11 cellular contexts compared by ENCODE assay signal in the genomic region with DNA sequence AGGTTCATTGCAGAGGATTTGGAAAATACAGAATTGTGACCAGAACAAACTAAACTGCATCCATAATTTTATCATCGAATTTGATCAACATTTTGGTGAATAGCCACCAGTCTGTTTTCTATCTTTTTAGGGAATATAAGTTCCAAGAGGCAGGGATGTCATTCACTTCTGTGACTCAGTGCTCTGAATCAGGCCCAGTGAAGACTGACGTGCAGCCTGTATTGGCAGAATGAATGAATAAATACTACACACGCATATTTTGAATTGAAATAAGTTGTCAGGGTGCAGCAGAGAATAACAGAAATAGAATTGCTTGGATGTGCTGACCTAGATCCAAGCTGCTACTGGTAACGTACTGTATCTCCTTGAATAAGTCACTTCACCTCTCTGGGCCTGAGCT. TPM values are rescaled to one million over a fixed set of nuclear protein-coding genes. Genes with fewer than 3 reads are reported as not detected.
DNase-seq lines count a peak whose midpoint lies in the region; ATAC-seq and TF ChIP-seq lines count a peak whose summit lies in the region.
"Had no signal": no experiment of that assay in that cellular context is flagged by ENCODE, and none has a peak within 500 bp of the region (broad histone marks: within the 10 kb centered on the region; RNA-seq: fewer than 3 reads in every experiment).

No MANE protein-coding gene starts in this region.

- peak overlapping the region in 2 of 3 donors; percentile 38 to 80 for H3K27ac Mint-ChIP-seq in CD4-positive, CD25-positive, alpha-beta regulatory T cell

- DNase-seq in CD4-positive, CD25-positive, alpha-beta regulatory T cell: no peak
- DNase-seq in MG63 (peak; percentile 62), epithelial cell of esophagus (ENCODE audit: low read depth) (peak; percentile 79), NCI-H2029 treated with DMSO at 0.1 percent for 48 hours (lab: John Stamatoyannopoulos, UW) (no peak), DMS153 treated with DMSO at 0.1 percent for 48 hours (lab: John Stamatoyannopoulos, UW; ENCODE audit: unreplicated experiment) (no peak)

- no peaks in the 10 kb centered on the region for H3K36me3 ChIP-seq in CD4-positive, CD25-positive, alpha-beta regulatory T cell (ENCODE audit: control insufficient read depth, insufficient read depth, low read length)
- peaks cover 10% of the 10 kb centered on the region for H3K36me3 ChIP-seq in MG63
- H3K36me3 ChIP-seq in rectal smooth muscle tissue (ENCODE audit: control insufficient read depth, insufficient read depth, low read length): no peaks in the 10 kb centered on the region

- H3K36me3 Mint-ChIP-seq in CD4-positive, CD25-positive, alpha-beta regulatory T cell: no peaks in the 10 kb centered on the region

- H3K4me1 ChIP-seq in CD4-positive, CD25-positive, alpha-beta regulatory T cell (ENCODE audit: control insufficient read depth, insufficient read depth, low read length, poor library complexity, severe bottlenecking): peaks cover 12% of the 10 kb centered on the region
- H3K4me1 ChIP-seq in rectal smooth muscle tissue (ENCODE audit: control insufficient read depth, insufficient read depth, low read length): peaks cover 13% of the 10 kb centered on the region

- no peak overlapping the region for H3K4me3 ChIP-seq in CD4-positive, CD25-positive, alpha-beta regulatory T cell (ENCODE audit: low read depth, low read length)
- H3K4me3 ChIP-seq in MG63: no peak overlapping the region
- no peak overlapping the region for H3K4me3 ChIP-seq in epithelial cell of esophagus (ENCODE audit: low read length)
- no peak overlapping the region for H3K4me3 ChIP-seq in rectal smooth muscle tissue (ENCODE audit: low read length)
- H3K4me3 ChIP-seq: K562 had no signal

- H3K9me3 Mint-ChIP-seq in CD4-positive, CD25-positive, alpha-beta regulatory T cell: no peaks in the 10 kb centered on the region
- H3K9me3 Mint-ChIP-seq: neural crest cell had no signal

- peaks cover 5 to 33% (median 16%) of the 10 kb centered on the region in 4 donors for H3K4me1 Mint-ChIP-seq in CD4-positive, CD25-positive, alpha-beta regulatory T cell

- H3K27ac ChIP-seq in CD4-positive, CD25-positive, alpha-beta regulatory T cell (ENCODE audit: insufficient read depth, low read length, poor library complexity, severe bottlenecking): no peak overlapping the region
- H3K27ac ChIP-seq in rectal smooth muscle tissue (ENCODE audit: low read depth, low read length): peak overlapping the region; percentile 87
- H3K27ac ChIP-seq: VCaP had no signal

- TF ChIP-seq CTCF in epithelial cell of esophagus (IDR thresholded peaks at IDR 0.05; ENCODE audit: insufficient read depth, low read depth, low read length, missing control alignments): no peak

- peaks cover 3% of the 10 kb centered on the region for H3K27me3 ChIP-seq in CD4-positive, CD25-positive, alpha-beta regulatory T cell (ENCODE audit: control insufficient read depth, insufficient read depth, low read length)
- H3K27me3 ChIP-seq in MG63: no peaks in the 10 kb centered on the region
- H3K27me3 ChIP-seq in rectal smooth muscle tissue (ENCODE audit: control insufficient read depth, insufficient read depth, low read length): no peaks in the 10 kb centered on the region

- no peak overlapping the region for H3K9ac ChIP-seq in rectal smooth muscle tissue (ENCODE audit: low read length)

- H3K27me3 Mint-ChIP-seq in CD4-positive, CD25-positive, alpha-beta regulatory T cell: peaks cover 31% of the 10 kb centered on the region

- no peak overlapping the region for H3K4me3 Mint-ChIP-seq in CD4-positive, CD25-positive, alpha-beta regulatory T cell
- H3K4me3 Mint-ChIP-seq: neural crest cell had no signal

- no peak for ATAC-seq in CD4-positive, CD25-positive, alpha-beta regulatory T cell (ENCODE audit: low read depth in 2 of 2)
- no peak for ATAC-seq in HG03565 (IDR thresholded peaks at IDR 0.05; ENCODE audit: unreplicated experiment)
- ATAC-seq in HG02852 (IDR thresholded peaks at IDR 0.05; ENCODE audit: unreplicated experiment): no peak
- ATAC-seq: K562 had no signal

- no peaks in the 10 kb centered on the region for H3K9me3 ChIP-seq in CD4-positive, CD25-positive, alpha-beta regulatory T cell (ENCODE audit: control insufficient read depth in 2 of 2, low read length in 2 of 2)
- H3K9me3 ChIP-seq in MG63: no peaks in the 10 kb centered on the region

RNA-seq across cellular contexts. Expression of a gene that starts 1.3 kb away (rescaled TPM):
- total RNA-seq in CD4-positive, CD25-positive, alpha-beta regulatory T cell: 1.6 TPM
- polyA plus RNA-seq in CD4-positive, CD25-positive, alpha-beta regulatory T cell: under 1 TPM in 2 of 4 donors, not detected in 2; 0.15 to 0.38 TPM
- total RNA-seq in MG63 (2014; rRNA removed; shearing (Covaris generic); ENCODE audit: low replicate concordance): 55.7 and 326 TPM in 2 replicates

Comparison
In these comparisons a context has a peak if more than half of its experiments do, and no peak if none do; other contexts are left out.
1. DNase-seq: peak in MG63 (single experiment) and epithelial cell of esophagus (single experiment); none in CD4-positive, CD25-positive, alpha-beta regulatory T cell (0 of 3), NCI-H2029 treated with DMSO at 0.1 percent for 48 hours (single experiment) and DMS153 treated with DMSO at 0.1 percent for 48 hours (single experiment).
2. RNA of a gene that starts 1.3 kb away (total RNA-seq): 55.7 to 326 TPM in MG63; 1.6 TPM in CD4-positive, CD25-positive, alpha-beta regulatory T cell (single experiment); every median in the first group is over 10 times any median in the second.